In the genomic region with DNA sequence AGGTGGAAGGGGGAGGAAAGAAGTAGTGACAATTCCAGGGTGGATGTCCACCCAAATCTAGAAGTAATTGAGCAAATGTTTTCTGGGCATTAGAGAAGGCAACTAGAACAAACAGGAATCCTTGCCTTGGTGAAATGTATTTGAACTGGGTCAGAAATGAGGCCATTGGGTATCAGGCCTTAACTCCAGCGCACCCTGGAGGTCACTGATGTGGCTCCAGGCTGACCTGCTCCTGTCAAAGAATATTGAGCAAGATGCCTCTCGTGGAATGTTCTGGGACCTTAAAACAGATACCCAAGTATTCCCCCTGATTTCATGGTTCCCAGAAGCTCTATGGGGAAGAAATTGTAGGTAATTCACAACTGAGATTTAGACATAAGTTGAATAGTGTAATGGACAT, we compare ENCODE assay signal across 10 cellular contexts. TPM values are rescaled to one million over a fixed set of nuclear protein-coding genes. Genes with fewer than 3 reads are reported as not detected.
DNase-seq lines count a peak whose midpoint lies in the region; ATAC-seq, FAIRE-seq and TF ChIP-seq lines count a peak whose summit lies in the region.
"Had no signal": no experiment of that assay in that cellular context is flagged by ENCODE, and none has a peak within 500 bp of the region (broad histone marks: within the 10 kb centered on the region; RNA-seq: fewer than 3 reads in every experiment).

No MANE protein-coding gene starts in this region.

- POLR2A ChIA-PET in naive thymus-derived CD4-positive, alpha-beta T cell (lab: Charles Lee) = interaction anchor here (0.7 kb wide), 1 partner anchor 35 kb away, joined by 3 read pairs; no protein-coding TSS in a partner anchor

- H3K9me3 Mint-ChIP-seq in naive thymus-derived CD4-positive, alpha-beta T cell = peaks cover 0 to under 1% (median 0%) of the 10 kb centered on the region in 11 donors
- H3K9me3 Mint-ChIP-seq: CD4-positive, CD25-positive, alpha-beta regulatory T cell had no signal

- peaks cover 0 to 4% (median 0%) of the 10 kb centered on the region in 5 donors for H3K27me3 Mint-ChIP-seq in naive thymus-derived CD4-positive, alpha-beta T cell
- H3K27me3 Mint-ChIP-seq: CD4-positive, CD25-positive, alpha-beta regulatory T cell had no signal

- CTCF ChIA-PET in naive thymus-derived CD4-positive, alpha-beta T cell (lab: Charles Lee) = interaction anchor here (1.1 kb wide), 1 partner anchor 69 kb away, joined by 3 read pairs; no protein-coding TSS in a partner anchor

- H3K4me1 ChIP-seq in naive thymus-derived CD4-positive, alpha-beta T cell (ENCODE audit: control insufficient read depth in 2 of 2, insufficient read depth in 2 of 2, low read length in 2 of 2) = peaks cover 0 to 23% of the 10 kb centered on the region in 2 donors

- H3K4me3 ChIP-seq in coronary artery = no peak overlapping the region
- H3K4me3 ChIP-seq in naive thymus-derived CD4-positive, alpha-beta T cell (ENCODE audit: low read length) = no peak overlapping the region

- H3K36me3 ChIP-seq in naive thymus-derived CD4-positive, alpha-beta T cell (ENCODE audit: control insufficient read depth in 2 of 3, insufficient read depth in 3 of 3, low read length in 3 of 3) = peaks cover 0 to 3% (median 0%) of the 10 kb centered on the region in 3 experiments
- H3K36me3 ChIP-seq: neutrophil had no signal

- peaks cover 0 to 19% (median 2%) of the 10 kb centered on the region in 5 donors for H3K36me3 Mint-ChIP-seq in naive thymus-derived CD4-positive, alpha-beta T cell

- H3K27ac ChIP-seq in coronary artery = peak overlapping the region in 1 of 2 donors; percentile 12
- H3K27ac ChIP-seq in naive thymus-derived CD4-positive, alpha-beta T cell (ENCODE audit: low read depth, low read length) = no peak overlapping the region
- H3K27ac ChIP-seq: neutrophil had no signal

- no peak overlapping the region for H3K4me3 Mint-ChIP-seq in naive thymus-derived CD4-positive, alpha-beta T cell

- ATAC-seq in naive thymus-derived CD4-positive, alpha-beta T cell = peak; percentile 68
- ATAC-seq in GM19324 (IDR thresholded peaks at IDR 0.05; ENCODE audit: low FRiP score, unreplicated experiment) = no peak

- no peak overlapping the region for H3K27ac Mint-ChIP-seq in naive thymus-derived CD4-positive, alpha-beta T cell

- no peaks in the 10 kb centered on the region for H3K27me3 ChIP-seq in naive thymus-derived CD4-positive, alpha-beta T cell (ENCODE audit: control insufficient read depth in 2 of 2, insufficient read depth in 2 of 2, low read length in 2 of 2)

- FAIRE-seq in urothelium cell line (lab: Jason Lieb, UNC) = no peak

- TF ChIP-seq CTCF in coronary artery (IDR thresholded peaks at IDR 0.05) = peak; percentile 56

- no peaks in the 10 kb centered on the region for H3K9me3 ChIP-seq in naive thymus-derived CD4-positive, alpha-beta T cell (ENCODE audit: control insufficient read depth in 2 of 3, low read length in 3 of 3)
- H3K9me3 ChIP-seq: neutrophil had no signal

- DNase-seq in NCI-H2196 (lab: John Stamatoyannopoulos, UW; ENCODE audit: unreplicated experiment) (peak; percentile 43), NCI-H2196 treated with DMSO at 0.1 percent for 48 hours (lab: John Stamatoyannopoulos, UW; ENCODE audit: unreplicated experiment) (no peak), NCI-H82 (lab: John Stamatoyannopoulos, UW) (peak; percentile 71), coronary artery (ENCODE audit: low spot score) (no peak), NCI-H146 (lab: John Stamatoyannopoulos, UW) (no peak), urothelium cell line (ENCODE audit: low spot score) (no peak)
- peak in 1 of 9 donors; percentile 11 for DNase-seq in naive thymus-derived CD4-positive, alpha-beta T cell

- peaks cover 10 to 44% (median 29%) of the 10 kb centered on the region in 7 donors for H3K4me1 Mint-ChIP-seq in naive thymus-derived CD4-positive, alpha-beta T cell

- intact Hi-C loops in naive thymus-derived CD4-positive, alpha-beta T cell (cut with micrococcal nuclease) = loop anchor here in 1 of 2 donors (1.0 kb wide), 1 partner anchor 68 kb away; no protein-coding TSS in a partner anchor

RNA-seq across cellular contexts. Expression of a gene that starts 6.9 kb away (rescaled TPM):
- total RNA-seq in naive thymus-derived CD4-positive, alpha-beta T cell = 100 to 1,000 TPM in 1 of 5 experiments, 10 to 100 TPM in 4; 13.7 to 308 (median 43.3) TPM
- 10 to 100 TPM; 24.9 to 87.6 TPM for polyA plus RNA-seq in naive thymus-derived CD4-positive, alpha-beta T cell

RNA-seq across cellular contexts. Expression of a gene that starts 9.3 kb away (rescaled TPM):
- total RNA-seq in naive thymus-derived CD4-positive, alpha-beta T cell = 100 to 1,000 TPM in 2 of 5 experiments, 10 to 100 TPM in 3; 20.2 to 295 (median 45.6) TPM
- polyA plus RNA-seq in naive thymus-derived CD4-positive, alpha-beta T cell = 10 to 100 TPM; 21.1 to 67.0 TPM

Comparison
In these comparisons a context has a peak if more than half of its experiments do, and no peak if none do; other contexts are left out.
1. DNase-seq: peak in NCI-H2196 (single experiment) and NCI-H82 (single experiment); none in NCI-H2196 treated with DMSO at 0.1 percent for 48 hours (single experiment), coronary artery (single experiment), NCI-H146 (single experiment) and urothelium cell line (single experiment).